In the genomic region with DNA sequence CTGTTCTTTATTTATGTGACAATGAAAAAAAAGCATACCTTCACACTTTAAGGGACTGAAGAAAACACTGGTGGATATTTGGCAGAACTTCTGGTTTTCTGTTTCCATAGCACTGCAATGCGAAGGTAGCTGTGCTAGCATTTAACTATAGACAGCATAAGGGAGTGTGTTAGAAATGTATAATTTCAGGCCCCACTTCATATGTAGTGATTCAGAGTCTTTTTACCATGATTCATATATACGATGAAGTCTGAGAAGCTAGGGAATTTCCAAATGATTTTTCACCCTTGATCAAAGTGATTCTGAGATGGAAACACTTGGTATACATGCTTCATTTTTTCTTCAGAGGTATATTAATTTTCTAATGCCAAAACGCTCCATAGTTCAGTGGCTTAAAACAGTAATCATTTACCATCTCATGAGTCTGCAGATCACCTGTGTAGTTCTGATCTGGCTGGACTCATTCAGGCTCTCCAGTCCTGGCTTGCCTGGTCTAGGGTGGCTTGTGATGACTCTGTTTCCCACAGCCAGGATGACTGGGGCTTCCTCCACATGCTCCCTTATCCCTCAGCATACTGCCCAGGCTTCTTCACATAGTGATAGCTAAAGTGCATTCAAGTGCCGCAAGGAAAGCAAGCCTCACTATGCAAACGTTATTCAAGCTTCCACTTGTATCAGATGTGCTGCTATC, we compare ENCODE assay signal across 30 cellular contexts.
DNase-seq lines count a peak whose midpoint lies in the region; ATAC-seq and TF ChIP-seq lines count a peak whose summit lies in the region.
"Had no signal": no experiment of that assay in that cellular context is flagged by ENCODE, and none has a peak within 500 bp of the region (broad histone marks: within the 10 kb centered on the region; RNA-seq: fewer than 3 reads in every experiment).

No MANE protein-coding gene starts in this region.

- WGBS in mammary epithelial cell (ENCODE audit: low coverage, missing lambda C conversion rate): 2% methylated on average over 4 of the region's 5 CpGs

- H4K20me1 ChIP-seq in mammary epithelial cell (ENCODE audit: insufficient read depth, low read length) (no peaks in the 10 kb centered on the region), SU-DHL-6 (ENCODE audit: low read depth, low read length) (no peaks in the 10 kb centered on the region), osteoblast (ENCODE audit: insufficient read depth, low read length) (no peaks in the 10 kb centered on the region)

- H3K36me3 Mint-ChIP-seq in MCF 10A (ENCODE audit: insufficient read depth, unreplicated experiment): no peaks in the 10 kb centered on the region
- H3K36me3 Mint-ChIP-seq: activated CD8-positive, alpha-beta memory T cell treated with anti-CD3 and anti-CD28 coated beads, Interleukin-2, amount 10 ng/mL, durations not matched to agents 7 days and 5 days; activated naive CD8-positive, alpha-beta T cell treated with anti-CD3 and anti-CD28 coated beads for 36 hours; CD8-positive, alpha-beta T cell; IgD-negative memory B cell; naive thymus-derived CD4-positive, alpha-beta T cell; stimulated activated effector memory CD8-positive, alpha-beta T cell treated with anti-CD3 and anti-CD28 coated beads, Interleukin-12 subunit alpha, Interleukin-12 subunit beta, amount 100 ng/mL, for 72 hours had no signal

- no peaks in the 10 kb centered on the region for H3K79me2 ChIP-seq in mammary epithelial cell (ENCODE audit: insufficient read depth, low read length)
- no peaks in the 10 kb centered on the region for H3K79me2 ChIP-seq in SU-DHL-6 (ENCODE audit: insufficient read depth, low read length)
- no peaks in the 10 kb centered on the region for H3K79me2 ChIP-seq in osteoblast (ENCODE audit: insufficient read depth, low read length)

- H3K9me2 ChIP-seq in SU-DHL-6 (replicated peaks; ENCODE audit: insufficient read depth, low read length): no peaks in the 10 kb centered on the region

- H3K4me3 ChIP-seq in mammary epithelial cell (replicated peaks in 1 of 3; ENCODE audit: insufficient read depth in 1 of 3, low read depth in 2 of 3, low read length in 3 of 3) (no peak overlapping the region), SU-DHL-6 (ENCODE audit: insufficient read depth, low read length, poor library complexity, severe bottlenecking) (no peak overlapping the region), osteoblast (ENCODE audit: insufficient read depth, low read length) (no peak overlapping the region)
- H3K4me3 ChIP-seq: colonic mucosa, SK-N-MC, tibial nerve had no signal

- H3K4me1 ChIP-seq in mammary epithelial cell (ENCODE audit: insufficient read depth, low read length) (no peaks in the 10 kb centered on the region), osteoblast (ENCODE audit: insufficient read depth, low read length) (no peaks in the 10 kb centered on the region)
- H3K4me1 ChIP-seq: colonic mucosa, tibial nerve had no signal

- in situ Hi-C loops in mammary epithelial cell (cut with MboI; ENCODE audit: low sequenced_read_pairs in 2 of 2): no loop called here

- H3K27ac ChIP-seq in mammary epithelial cell (ENCODE audit: insufficient read depth, low read depth, low read length) (no peak overlapping the region), SU-DHL-6 (ENCODE audit: low read depth, low read length) (no peak overlapping the region), osteoblast (ENCODE audit: low read depth, low read length) (no peak overlapping the region)
- H3K27ac ChIP-seq: colonic mucosa, SK-N-MC, tibial nerve had no signal

- H3K27me3 Mint-ChIP-seq in MCF 10A (ENCODE audit: insufficient read depth, unreplicated experiment): no peaks in the 10 kb centered on the region
- H3K27me3 Mint-ChIP-seq: activated CD8-positive, alpha-beta memory T cell treated with anti-CD3 and anti-CD28 coated beads, Interleukin-2, amount 10 ng/mL, durations not matched to agents 7 days and 5 days; activated naive CD8-positive, alpha-beta T cell treated with anti-CD3 and anti-CD28 coated beads for 36 hours; IgD-negative memory B cell; naive thymus-derived CD4-positive, alpha-beta T cell had no signal

- peaks cover 15% of the 10 kb centered on the region for H3K4me1 Mint-ChIP-seq in MCF 10A (ENCODE audit: insufficient read depth, unreplicated experiment)
- H3K4me1 Mint-ChIP-seq: activated CD8-positive, alpha-beta memory T cell treated with anti-CD3 and anti-CD28 coated beads, Interleukin-2, amount 10 ng/mL, durations not matched to agents 7 days and 5 days; activated naive CD8-positive, alpha-beta T cell treated with anti-CD3 and anti-CD28 coated beads for 36 hours; IgD-negative memory B cell; naive thymus-derived CD4-positive, alpha-beta T cell; stimulated activated effector memory CD8-positive, alpha-beta T cell treated with anti-CD3 and anti-CD28 coated beads, Interleukin-12 subunit alpha, Interleukin-12 subunit beta, amount 100 ng/mL, for 72 hours had no signal

- dilution Hi-C loops in mammary epithelial cell (cut with HindIII; ENCODE audit: low sequenced_read_pairs): no loop called here

- intact Hi-C loops in MCF 10A (cut with micrococcal nuclease) (no loop called here), mammary epithelial cell (cut with micrococcal nuclease) (no loop called here)

- TF ChIP-seq CTCF in MCF 10A (IDR thresholded peaks at IDR 0.05; ENCODE audit: unreplicated experiment): no peak
- TF ChIP-seq CTCF in mammary epithelial cell (conservative IDR thresholded peaks at IDR 0.05 in 1 of 2, IDR thresholded peaks at IDR 0.05 in 1 of 2; ENCODE audit: extremely low read depth in 1 of 2, insufficient read depth in 1 of 2, low read depth in 1 of 2, low read length in 2 of 2): no peak
- TF ChIP-seq CTCF in SU-DHL-6 (IDR thresholded peaks at IDR 0.05; ENCODE audit: insufficient read depth, low read length, poor library complexity, severe bottlenecking): no peak
- no peak for TF ChIP-seq CTCF in osteoblast (IDR thresholded peaks at IDR 0.05; ENCODE audit: extremely low read depth, low read depth, low read length)

- no TSS peak for BruUV-seq in MCF 10A (replicated peaks; lab: Mats Ljungman, UMichigan)
- no TSS peak for BruUV-seq in mammary epithelial cell (replicated peaks; lab: Mats Ljungman, UMichigan)

- CTCF ChIA-PET in MCF 10A (lab: Yijun Ruan, JAX): interaction anchor here (0.6 to 0.8 kb wide), 2 partner anchors 10 to 298 kb away, joined by 3 to 4 read pairs; no protein-coding TSS in a partner anchor
- CTCF ChIA-PET in mammary epithelial cell (lab: Charles Lee; ENCODE audit: low non-redundant PET): no interaction called here

- no peak for ATAC-seq in GM18909 (IDR thresholded peaks at IDR 0.05; ENCODE audit: poor library complexity, unreplicated experiment)
- ATAC-seq: activated CD8-positive, alpha-beta memory T cell treated with anti-CD3 and anti-CD28 coated beads, Interleukin-2, amount 10 ng/mL, durations not matched to agents 7 days and 5 days; activated T-cell treated with anti-CD3 and anti-CD28 coated beads, Interleukin-2, amount 50 U/mL, for 4 hours; CD8-positive, alpha-beta T cell; naive thymus-derived CD4-positive, alpha-beta T cell; stimulated activated effector memory CD8-positive, alpha-beta T cell treated with anti-CD3 and anti-CD28 coated beads, Interleukin-12 subunit alpha, Interleukin-12 subunit beta, amount 100 ng/mL, for 72 hours had no signal

- POLR2A ChIA-PET in MCF 10A (lab: Yijun Ruan, JAX): interaction anchor here (0.6 to 0.7 kb wide), 2 partner anchors 15 to 1907 kb away, joined by 3 to 4 read pairs; no protein-coding TSS in a partner anchor

- H2AFZ ChIP-seq in mammary epithelial cell (ENCODE audit: low read depth, low read length) (no peak overlapping the region), SU-DHL-6 (ENCODE audit: low read depth, low read length, severe bottlenecking) (peak overlapping the region; percentile 20), osteoblast (ENCODE audit: low read length) (no peak overlapping the region)

- H3K9ac ChIP-seq in mammary epithelial cell (ENCODE audit: insufficient read depth, low read length): no peak overlapping the region
- no peak overlapping the region for H3K9ac ChIP-seq in SU-DHL-6 (ENCODE audit: low read length)

- peak overlapping the region; percentile 42 for H3K27ac Mint-ChIP-seq in MCF 10A (ENCODE audit: low read depth, unreplicated experiment)
- H3K27ac Mint-ChIP-seq: activated CD8-positive, alpha-beta memory T cell treated with anti-CD3 and anti-CD28 coated beads, Interleukin-2, amount 10 ng/mL, durations not matched to agents 7 days and 5 days; activated naive CD8-positive, alpha-beta T cell treated with anti-CD3 and anti-CD28 coated beads for 36 hours; CD8-positive, alpha-beta T cell; IgD-negative memory B cell; naive thymus-derived CD4-positive, alpha-beta T cell; stimulated activated effector memory CD8-positive, alpha-beta T cell treated with anti-CD3 and anti-CD28 coated beads, Interleukin-12 subunit alpha, Interleukin-12 subunit beta, amount 100 ng/mL, for 72 hours; T-helper 1 cell treated with Interleukin-12 subunit alpha and Interleukin-12 subunit beta and Interleukin-4 antibody, amounts not matched to agents 30 μg/mL and 1 μg/mL, for 36 hours had no signal

- H3F3A ChIP-seq in SU-DHL-6 (ENCODE audit: insufficient read depth): no peaks in the 10 kb centered on the region

- H3K9me3 ChIP-seq in mammary epithelial cell (replicated peaks; ENCODE audit: insufficient read depth, low read length): peaks cover 2% of the 10 kb centered on the region
- H3K9me3 ChIP-seq in SU-DHL-6 (ENCODE audit: insufficient read depth, low read length): no peaks in the 10 kb centered on the region
- H3K9me3 ChIP-seq in osteoblast (ENCODE audit: low read depth, low read length): no peaks in the 10 kb centered on the region
- H3K9me3 ChIP-seq: BE2C, colonic mucosa, tibial nerve had no signal

- H3K36me3 ChIP-seq in mammary epithelial cell (ENCODE audit: insufficient read depth, low read length) (no peaks in the 10 kb centered on the region), SU-DHL-6 (ENCODE audit: low read length) (no peaks in the 10 kb centered on the region), osteoblast (ENCODE audit: insufficient read depth, low read length) (no peaks in the 10 kb centered on the region)
- H3K36me3 ChIP-seq: BE2C, colonic mucosa, tibial nerve had no signal

- H3K9me3 Mint-ChIP-seq in MCF 10A (ENCODE audit: unreplicated experiment): no peaks in the 10 kb centered on the region
- H3K9me3 Mint-ChIP-seq: T-helper 1 cell treated with Interleukin-12 subunit alpha and Interleukin-12 subunit beta and Interleukin-4 antibody, amounts not matched to agents 30 μg/mL and 1 μg/mL, for 36 hours had no signal

- no peak overlapping the region for H3K4me3 Mint-ChIP-seq in MCF 10A (ENCODE audit: unreplicated experiment)
- H3K4me3 Mint-ChIP-seq: activated CD8-positive, alpha-beta memory T cell treated with anti-CD3 and anti-CD28 coated beads, Interleukin-2, amount 10 ng/mL, durations not matched to agents 7 days and 5 days; activated naive CD8-positive, alpha-beta T cell treated with anti-CD3 and anti-CD28 coated beads for 36 hours; activated T-cell treated with anti-CD3 and anti-CD28 coated beads, Interleukin-2, amount 50 U/mL, for 4 hours; CD8-positive, alpha-beta T cell; IgD-negative memory B cell; naive thymus-derived CD4-positive, alpha-beta T cell; stimulated activated effector memory CD8-positive, alpha-beta T cell treated with anti-CD3 and anti-CD28 coated beads, Interleukin-12 subunit alpha, Interleukin-12 subunit beta, amount 100 ng/mL, for 72 hours; T-helper 1 cell treated with Interleukin-12 subunit alpha and Interleukin-12 subunit beta and Interleukin-4 antibody, amounts not matched to agents 30 μg/mL and 1 μg/mL, for 36 hours had no signal

- H3K27me3 ChIP-seq in mammary epithelial cell (ENCODE audit: insufficient read depth, low read length) (no peaks in the 10 kb centered on the region), SU-DHL-6 (ENCODE audit: low read length) (no peaks in the 10 kb centered on the region), osteoblast (ENCODE audit: insufficient read depth, low read length) (no peaks in the 10 kb centered on the region)
- H3K27me3 ChIP-seq: BE2C, colonic mucosa, tibial nerve had no signal

- H3K4me2 ChIP-seq in mammary epithelial cell (ENCODE audit: insufficient read depth, low read depth, low read length) (no peak overlapping the region), SU-DHL-6 (ENCODE audit: low read depth, low read length, poor library complexity, severe bottlenecking) (no peak overlapping the region), osteoblast (ENCODE audit: insufficient read depth, low read length) (no peak overlapping the region)

- no peak for DNase-seq in MCF 10A (ENCODE audit: unreplicated experiment)
- DNase-seq in mammary epithelial cell: no peak
- peak; percentile 13 for DNase-seq in inferior parietal cortex (ENCODE audit: extremely low spot score)
- no peak for DNase-seq in osteoblast (ENCODE audit: insufficient read length, low spot score, missing footprints)
- no peak for DNase-seq in NCI-H2081 (lab: John Stamatoyannopoulos, UW)
- DNase-seq in effector CD4-positive, alpha-beta T cell: no peak
- DNase-seq: activated CD4-positive, CD25-positive, alpha-beta regulatory T cell; activated CD8-positive, alpha-beta memory T cell treated with anti-CD3 and anti-CD28 coated beads, Interleukin-2, amount 10 ng/mL, durations not matched to agents 7 days and 5 days; activated gamma-delta T cell; activated naive CD8-positive, alpha-beta T cell treated with anti-CD3 and anti-CD28 coated beads for 36 hours; activated T-cell treated with anti-CD3 and anti-CD28 coated beads, Interleukin-2, amount 50 U/mL, for 4 hours; BE2C; CD8-positive, alpha-beta T cell; colonic mucosa; DMS153; effector CD8-positive, alpha-beta T cell; erythroblast; head of caudate nucleus; kidney; naive thymus-derived CD4-positive, alpha-beta T cell; NCI-H2029; NCI-H510A; stimulated activated CD4-positive, alpha-beta T cell treated with anti-CD3 and anti-CD28 coated beads, Interleukin-15, amount 100 ng/mL, for 24 hours had no signal
